In the genomic region with DNA sequence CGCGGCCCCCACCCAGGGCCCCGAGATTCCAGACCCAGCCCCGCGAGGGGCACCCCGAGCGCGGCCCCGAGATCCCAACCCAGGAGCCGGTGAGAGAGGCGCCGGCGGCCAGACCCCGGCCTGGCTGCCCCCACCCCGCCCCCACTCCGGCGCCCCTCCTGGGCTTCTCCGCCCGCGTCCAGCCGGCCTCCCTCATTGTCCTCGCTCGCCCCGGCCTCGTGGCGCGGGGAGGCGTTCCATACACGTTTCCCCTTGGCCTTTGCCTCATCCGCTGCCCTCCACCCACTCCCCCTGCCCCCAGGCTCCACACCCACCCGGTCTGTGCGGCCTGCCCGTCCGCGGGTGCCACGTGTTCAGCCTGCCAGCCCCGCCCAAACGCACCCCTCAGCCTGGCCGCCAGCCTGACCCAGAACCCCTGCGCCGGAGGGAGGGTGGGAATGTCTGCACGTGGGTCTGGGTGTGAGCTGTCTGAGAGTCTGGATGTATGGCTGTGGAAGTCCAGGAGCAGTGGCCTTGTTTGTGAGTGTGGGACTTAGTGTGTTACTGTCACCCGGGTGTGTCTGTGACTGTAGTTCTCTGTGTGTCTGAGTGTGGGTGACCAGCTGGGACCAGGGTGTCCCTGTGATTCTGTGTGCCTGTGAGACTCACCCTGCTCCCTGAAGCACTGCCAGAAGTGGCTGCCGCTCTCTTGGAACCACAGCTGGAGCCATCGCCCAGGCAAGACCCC, we compare ENCODE assay signal across 7 cellular contexts. TPM values are rescaled to one million over a fixed set of nuclear protein-coding genes. Genes with fewer than 3 reads are reported as not detected.
DNase-seq lines count a peak whose midpoint lies in the region; ATAC-seq and TF ChIP-seq lines count a peak whose summit lies in the region.

No MANE protein-coding gene starts in this region.

- TF ChIP-seq POLR2A in IMR-90 (IDR thresholded peaks at IDR 0.05; ENCODE audit: low read depth, low read length) (no peak), esophagus muscularis mucosa (IDR thresholded peaks at IDR 0.05; ENCODE audit: low read depth) (no peak)

- H4K20me1 ChIP-seq in IMR-90 (ENCODE audit: insufficient read depth, low read length): peaks cover 57% of the 10 kb centered on the region

- DNase-seq in IMR-90: peak; percentile 41
- DNase-seq in activated CD4-positive, alpha-beta T cell treated with anti-CD3 and anti-CD28 coated beads for 48 hours: peak; percentile 40
- DNase-seq in esophagus muscularis mucosa (ENCODE audit: extremely low spot score): no peak
- no peak for DNase-seq in natural killer cell treated with Interleukin-12 subunit alpha and Interleukin-12 subunit beta and Interleukin-15 and Interleukin-18, amount 100 ng/mL, for 72 hours (ENCODE audit: low spot score)
- DNase-seq in GDM1 (lab: John Stamatoyannopoulos, UW): no peak
- no peak for DNase-seq in NOMO-1 treated with DMSO at 0.1 percent for 48 hours (lab: John Stamatoyannopoulos, UW; ENCODE audit: unreplicated experiment)

- H3K4me2 ChIP-seq in IMR-90 (ENCODE audit: low read depth, low read length): peak overlapping the region; percentile 96

- peak overlapping the region; percentile 91 for H2AFZ ChIP-seq in IMR-90 (replicated peaks; ENCODE audit: low read length, poor library complexity)

- peak overlapping the region; percentile 25 for H4K5ac ChIP-seq in IMR-90 (ENCODE audit: low read depth, low read length)

- no peaks in the 10 kb centered on the region for H3K27me3 Mint-ChIP-seq in natural killer cell treated with Interleukin-12 subunit alpha and Interleukin-12 subunit beta and Interleukin-15 and Interleukin-18, amount 100 ng/mL, for 72 hours

- H4K8ac ChIP-seq in IMR-90 (ENCODE audit: low read depth in 2 of 2, low read length in 2 of 2): peak overlapping the region; percentile 65 to 79

- peak overlapping the region; percentile 88 for H3K14ac ChIP-seq in IMR-90 (replicated peaks; ENCODE audit: low read depth, low read length)

- no peak for TF ChIP-seq EP300 in esophagus muscularis mucosa (IDR thresholded peaks at IDR 0.05)

- CTCF ChIA-PET in IMR-90 (lab: Yijun Ruan, JAX): no interaction called here

- peak overlapping the region; percentile 69; the same call in 2 of the 3 replicates for H2BK15ac ChIP-seq in IMR-90 (ENCODE audit: low read depth, low read length)

- H3K23ac ChIP-seq in IMR-90 (ENCODE audit: low read depth, low read length): peak overlapping the region; percentile 81

- H2AK9ac ChIP-seq in IMR-90 (replicated peaks; ENCODE audit: low read depth, low read length, poor library complexity): peak overlapping the region; percentile 100

- H3K4ac ChIP-seq in IMR-90 (ENCODE audit: low read depth, low read length): peak overlapping the region; percentile 95

- TF ChIP-seq CTCF in IMR-90 (conservative IDR thresholded peaks at IDR 0.05; ENCODE audit: low read depth, low read length) (no peak), esophagus muscularis mucosa (IDR thresholded peaks at IDR 0.05) (no peak)

- in situ Hi-C loops in IMR-90 (cut with MboI; ENCODE audit: low sequenced_read_pairs): no loop called here

- H3K4me1 ChIP-seq in ES-I3 (ENCODE audit: insufficient read depth, low read length) (peaks cover 12% of the 10 kb centered on the region), IMR-90 (ENCODE audit: control insufficient read depth, insufficient read depth, low read length) (peaks cover 21% of the 10 kb centered on the region), esophagus muscularis mucosa (peaks cover 41 to 62% (median 51%) of the 10 kb centered on the region in 4 donors)

- peak overlapping the region; percentile 20 for H2BK120ac ChIP-seq in IMR-90 (ENCODE audit: low read depth, low read length)

- H3K36me3 Mint-ChIP-seq in natural killer cell treated with Interleukin-12 subunit alpha and Interleukin-12 subunit beta and Interleukin-15 and Interleukin-18, amount 100 ng/mL, for 72 hours: peaks cover 24% of the 10 kb centered on the region

- peak overlapping the region; percentile 90 for H4K91ac ChIP-seq in IMR-90 (ENCODE audit: insufficient read depth, low read depth, low read length)

- peak overlapping the region; percentile 39; the same call in 1 of the 2 replicates for H3K56ac ChIP-seq in IMR-90 (ENCODE audit: extremely low read depth, insufficient read depth, low read length)

- peak; percentile 38 for ATAC-seq in IMR-90 (ENCODE audit: low read depth)
- peak in 1 of 2 donors; percentile 53 for ATAC-seq in natural killer cell treated with Interleukin-12 subunit alpha and Interleukin-12 subunit beta and Interleukin-15 and Interleukin-18, amount 100 ng/mL, for 72 hours

- intact Hi-C loops in IMR-90 (cut with micrococcal nuclease): no loop called here
- intact Hi-C loops in esophagus muscularis mucosa (cut with DNase I): no loop called here

- peak overlapping the region; percentile 69 for H2BK5ac ChIP-seq in IMR-90 (ENCODE audit: low read depth, low read length, poor library complexity, severe bottlenecking)

- H3K4me3 ChIP-seq in IMR-90 (ENCODE audit: insufficient read depth, low read depth, low read length) (peak overlapping the region; percentile 72), esophagus muscularis mucosa (peak overlapping the region; percentile 72 to 89 (median 83))

- H3K9ac ChIP-seq in ES-I3 (ENCODE audit: low read depth, low read length) (peak overlapping the region; percentile 54), IMR-90 (ENCODE audit: low read depth, low read length) (peak overlapping the region; percentile 75)

- peak overlapping the region; percentile 76 for H2AK5ac ChIP-seq in IMR-90 (ENCODE audit: low read depth, low read length)

- no peaks in the 10 kb centered on the region for H3K9me3 Mint-ChIP-seq in natural killer cell treated with Interleukin-12 subunit alpha and Interleukin-12 subunit beta and Interleukin-15 and Interleukin-18, amount 100 ng/mL, for 72 hours

- H3K4me1 Mint-ChIP-seq in natural killer cell treated with Interleukin-12 subunit alpha and Interleukin-12 subunit beta and Interleukin-15 and Interleukin-18, amount 100 ng/mL, for 72 hours (ENCODE audit: low read depth in 2 of 2): peaks cover 37 to 38% of the 10 kb centered on the region in 2 donors

- no peak overlapping the region for H2BK20ac ChIP-seq in IMR-90 (ENCODE audit: low read depth, low read length)

- 0% methylated on average over 12 of the region's 45 CpGs; no CpG with 5 or more reads in 1 of the 2 experiments for WGBS in IMR-90 (ENCODE audit: extremely low coverage in 2 of 2, insufficient read length in 1 of 2), 2 experiments
- WGBS in esophagus muscularis mucosa: no CpG with 5 or more reads among the region's 45 CpGs

- H3K27me3 ChIP-seq in IMR-90 (ENCODE audit: control insufficient read depth, insufficient read depth, low read length) (no peaks in the 10 kb centered on the region), esophagus muscularis mucosa (no peaks in the 10 kb centered on the region)

- peaks cover 47 to 86% of the 10 kb centered on the region in 2 experiments; a peak in 3 of 4 replicates for H3K79me1 ChIP-seq in IMR-90 (ENCODE audit: low read depth in 1 of 2, low read length in 2 of 2)

- dilution Hi-C loops in IMR-90 (cut with HindIII; ENCODE audit: low sequenced_read_pairs, unreplicated experiment): no loop called here

- no peak overlapping the region; the same call in 1 of the 2 replicates for H3K18ac ChIP-seq in IMR-90 (ENCODE audit: low read depth, low read length)

- BruUV-seq in IMR-90 (replicated peaks; lab: Mats Ljungman, UMichigan): no TSS peak

- POLR2A ChIA-PET in IMR-90 (lab: Charles Lee; ENCODE audit: unreplicated experiment): no interaction called here

- TF ChIP-seq RAD21 in IMR-90 (IDR thresholded peaks at IDR 0.05; ENCODE audit: low read length): no peak

- H3K27ac ChIP-seq in IMR-90 (ENCODE audit: insufficient read depth, low read length) (peak overlapping the region; percentile 86), esophagus muscularis mucosa (replicated peaks in 1 of 4) (peak overlapping the region; percentile 57 to 75 (median 63))

- H3K36me3 ChIP-seq in ES-I3 (ENCODE audit: insufficient read depth, low read length) (peaks cover 13% of the 10 kb centered on the region), IMR-90 (ENCODE audit: control insufficient read depth, insufficient read depth, low read length) (peaks cover 40% of the 10 kb centered on the region), esophagus muscularis mucosa (peaks cover 13 to 41% (median 34%) of the 10 kb centered on the region in 4 donors)

- H3K27ac Mint-ChIP-seq in natural killer cell treated with Interleukin-12 subunit alpha and Interleukin-12 subunit beta and Interleukin-15 and Interleukin-18, amount 100 ng/mL, for 72 hours: peak overlapping the region; percentile 33 to 59

- H3K4me3 Mint-ChIP-seq in natural killer cell treated with Interleukin-12 subunit alpha and Interleukin-12 subunit beta and Interleukin-15 and Interleukin-18, amount 100 ng/mL, for 72 hours: peak overlapping the region; percentile 93

- H3K9me3 ChIP-seq in ES-I3 (ENCODE audit: control insufficient read depth, insufficient read depth, low read length): no peaks in the 10 kb centered on the region
- H3K9me3 ChIP-seq in IMR-90 (ENCODE audit: control insufficient read depth, insufficient read depth, low read length): no peaks in the 10 kb centered on the region
- no peaks in the 10 kb centered on the region for H3K9me3 ChIP-seq in esophagus muscularis mucosa

- H3K9me1 ChIP-seq in IMR-90 (ENCODE audit: insufficient read depth, low read length): peaks cover 39% of the 10 kb centered on the region

RNA-seq across cellular contexts. Expression of a gene that starts 0.7 kb away (rescaled TPM):
- total RNA-seq in IMR-90 (2012; rRNA removed): 57.2 and 60.8 TPM in 2 replicates
- polyA plus RNA-seq in IMR-90 (2012; rRNA removed): 52.3 and 74.7 TPM in 2 replicates
- polyA plus RNA-seq in IMR-90 (2012; cell fraction: cytosol; rRNA removed): 67.7 and 79.7 TPM in 2 replicates
- 31.2 and 77.9 TPM in 2 replicates for polyA plus RNA-seq in IMR-90 (2012; cell fraction: nucleus; rRNA removed; ENCODE audit: low replicate concordance)
- total RNA-seq in esophagus muscularis mucosa: 10 to 100 TPM; 45.3 to 94.5 (median 77.5) TPM
- 10 to 100 TPM; 12.8 to 48.6 TPM for total RNA-seq in natural killer cell treated with Interleukin-12 subunit alpha and Interleukin-12 subunit beta and Interleukin-15 and Interleukin-18, amount 100 ng/mL, for 72 hours

RNA-seq across cellular contexts. Expression of a gene that starts 4.9 kb away (rescaled TPM):
- total RNA-seq in IMR-90 (2012; rRNA removed) (72.1 and 80.3 TPM in 2 replicates), esophagus muscularis mucosa (100 to 1,000 TPM in 1 of 4 donors, 10 to 100 TPM in 3; 68.1 to 122 (median 98.2) TPM)
- 169 and 209 TPM in 2 replicates for polyA plus RNA-seq in IMR-90 (2012; rRNA removed)
- 211 and 228 TPM in 2 replicates for polyA plus RNA-seq in IMR-90 (2012; cell fraction: cytosol; rRNA removed)
- 173 and 195 TPM in 2 replicates for polyA plus RNA-seq in IMR-90 (2012; cell fraction: nucleus; rRNA removed; ENCODE audit: low replicate concordance)
- total RNA-seq in natural killer cell treated with Interleukin-12 subunit alpha and Interleukin-12 subunit beta and Interleukin-15 and Interleukin-18, amount 100 ng/mL, for 72 hours: 100 to 1,000 TPM; 161 to 203 TPM

RNA-seq across cellular contexts. Expression of a gene that starts 9.9 kb away (rescaled TPM):
- total RNA-seq in IMR-90 (2012; rRNA removed) (18.9 and 21.0 TPM in 2 replicates), esophagus muscularis mucosa (10 to 100 TPM; 13.7 to 29.2 (median 19.2) TPM)
- 32.2 and 38.0 TPM in 2 replicates for polyA plus RNA-seq in IMR-90 (2012; rRNA removed)
- 23.4 and 39.1 TPM in 2 replicates for polyA plus RNA-seq in IMR-90 (2012; cell fraction: cytosol; rRNA removed)
- polyA plus RNA-seq in IMR-90 (2012; cell fraction: nucleus; rRNA removed; ENCODE audit: low replicate concordance): 133 and 182 TPM in 2 replicates
- total RNA-seq in natural killer cell treated with Interleukin-12 subunit alpha and Interleukin-12 subunit beta and Interleukin-15 and Interleukin-18, amount 100 ng/mL, for 72 hours: 10 to 100 TPM; 37.4 to 93.8 TPM

RNA-seq across cellular contexts. Expression of a gene that starts 11.7 kb away (rescaled TPM):
- 1.4 and 1.7 TPM in 2 replicates for total RNA-seq in IMR-90 (2012; rRNA removed)
- 4.3 and 4.6 TPM in 2 replicates for polyA plus RNA-seq in IMR-90 (2012; rRNA removed)
- polyA plus RNA-seq in IMR-90 (2012; cell fraction: cytosol; rRNA removed): 4.3 and 4.7 TPM in 2 replicates
- polyA plus RNA-seq in IMR-90 (2012; cell fraction: nucleus; rRNA removed; ENCODE audit: low replicate concordance): 11.7 and 31.3 TPM in 2 replicates
- total RNA-seq in esophagus muscularis mucosa: 1 to 10 TPM; 6.2 to 7.3 (median 6.7) TPM
- 1 to 10 TPM; 1.8 to 2.9 TPM for total RNA-seq in natural killer cell treated with Interleukin-12 subunit alpha and Interleukin-12 subunit beta and Interleukin-15 and Interleukin-18, amount 100 ng/mL, for 72 hours

RNA-seq across cellular contexts. Expression of a gene that starts 32.9 kb away (rescaled TPM):
- total RNA-seq in IMR-90 (2012; rRNA removed) (14.2 and 15.2 TPM in 2 replicates), esophagus muscularis mucosa (10 to 100 TPM; 24.5 to 39.9 (median 29.1) TPM)
- 18.7 and 19.0 TPM in 2 replicates for polyA plus RNA-seq in IMR-90 (2012; rRNA removed)
- 17.0 and 20.8 TPM in 2 replicates for polyA plus RNA-seq in IMR-90 (2012; cell fraction: cytosol; rRNA removed)
- 38.2 and 128 TPM in 2 replicates for polyA plus RNA-seq in IMR-90 (2012; cell fraction: nucleus; rRNA removed; ENCODE audit: low replicate concordance)
- total RNA-seq in natural killer cell treated with Interleukin-12 subunit alpha and Interleukin-12 subunit beta and Interleukin-15 and Interleukin-18, amount 100 ng/mL, for 72 hours: 10 to 100 TPM; 28.4 to 43.1 TPM

Comparison
In these comparisons a context has a peak if more than half of its experiments do, and no peak if none do; other contexts are left out.
1. DNase-seq: peak in IMR-90 (single experiment) and activated CD4-positive, alpha-beta T cell treated with anti-CD3 and anti-CD28 coated beads for 48 hours (single experiment); none in esophagus muscularis mucosa (single experiment), natural killer cell treated with Interleukin-12 subunit alpha and Interleukin-12 subunit beta and Interleukin-15 and Interleukin-18, amount 100 ng/mL, for 72 hours (single experiment), GDM1 (single experiment) and NOMO-1 treated with DMSO at 0.1 percent for 48 hours (single experiment).